1 cellular context compared by ENCODE assay signal in genomic region chr16:71883849-71884638, GRCh38.
TF ChIP-seq lines count a peak whose summit lies in the region.

TSS of gene ZNF821 (minus strand) at chr16:71884182. CDS start at chr16:71879946, 4,236 bp downstream.

TF ChIP-seq in H1, 55 proteins besides CTCF, POLR2A, EP300 and RAD21:
- TF ChIP-seq CHD7 (IDR thresholded peaks at IDR 0.05; ENCODE audit: insufficient replicate concordance, low read length): no peak
- no peak for TF ChIP-seq CEBPB (IDR thresholded peaks at IDR 0.05; ENCODE audit: low read depth, low read length)
- TF ChIP-seq CREB1 (IDR thresholded peaks at IDR 0.05): no peak
- peak; percentile 67; the same call in 1 of the 2 replicates for TF ChIP-seq RBBP5 (IDR thresholded peaks at IDR 0.05; ENCODE audit: borderline replicate concordance, low read depth, low read length)
- TF ChIP-seq FOSL1 (IDR thresholded peaks at IDR 0.05; ENCODE audit: insufficient read depth, low read depth, low read length): no peak
- TF ChIP-seq RXRA (IDR thresholded peaks at IDR 0.05; ENCODE audit: insufficient read depth, low read depth, low read length): no peak
- no peak for TF ChIP-seq ATF2 (IDR thresholded peaks at IDR 0.05; ENCODE audit: low read length)
- TF ChIP-seq KDM4A (IDR thresholded peaks at IDR 0.05; ENCODE audit: low read depth, low read length, severe bottlenecking): peak; percentile 59
- TF ChIP-seq TAF7 (optimal IDR thresholded peaks at IDR 0.05; ENCODE audit: borderline replicate concordance, low read depth, low read length): no peak
- no peak for TF ChIP-seq SIRT6 (IDR thresholded peaks at IDR 0.05; ENCODE audit: low read length)
- TF ChIP-seq JUND (IDR thresholded peaks at IDR 0.05; ENCODE audit: low read length): no peak
- TF ChIP-seq NANOG (IDR thresholded peaks at IDR 0.05; ENCODE audit: insufficient read depth, low read depth, low read length, poor library complexity, severe bottlenecking): no peak
- TF ChIP-seq YY1 (IDR thresholded peaks at IDR 0.05; ENCODE audit: low read depth, low read length): peak; percentile 91; the same call in 1 of the 2 replicates
- TF ChIP-seq TEAD4 (IDR thresholded peaks at IDR 0.05; ENCODE audit: low read depth, low read length): no peak
- TF ChIP-seq TCF12 (IDR thresholded peaks at IDR 0.05; ENCODE audit: low read depth, low read length): no peak
- no peak for TF ChIP-seq CBX8 (IDR thresholded peaks at IDR 0.05; ENCODE audit: borderline replicate concordance, low read depth, low read length)
- TF ChIP-seq RNF2 (IDR thresholded peaks at IDR 0.05; ENCODE audit: borderline replicate concordance, low read depth, low read length, missing control alignments, poor library complexity, severe bottlenecking): no peak
- no peak for TF ChIP-seq BACH1 (IDR thresholded peaks at IDR 0.05; ENCODE audit: low read length)
- peak; percentile 51 for TF ChIP-seq SAP30 (IDR thresholded peaks at IDR 0.05; ENCODE audit: insufficient read depth, insufficient replicate concordance, low read length)
- peak in 1 of 2 experiments; percentile 85; a peak in 3 of 4 replicates for TF ChIP-seq SIN3A (conservative IDR thresholded peaks at IDR 0.05 in 1 of 2, IDR thresholded peaks at IDR 0.05 in 1 of 2; ENCODE audit: low read depth in 1 of 2, low read length in 2 of 2)
- no peak for TF ChIP-seq SUZ12 (IDR thresholded peaks at IDR 0.05; ENCODE audit: low read length)
- peak; percentile 41; the same call in 1 of the 2 replicates for TF ChIP-seq SP4 (IDR thresholded peaks at IDR 0.05; ENCODE audit: low read length)
- no peak for TF ChIP-seq BRCA1 (IDR thresholded peaks at IDR 0.05; ENCODE audit: low read depth, low read length)
- TF ChIP-seq E2F6 (IDR thresholded peaks at IDR 0.05): 0 out of 2 replicates have a peak, but pooled peaks have one; percentile 42
- no peak for TF ChIP-seq CTBP2 (IDR thresholded peaks at IDR 0.05; ENCODE audit: borderline replicate concordance, insufficient read depth, insufficient read length, low read length)
- TF ChIP-seq ZNF274 (IDR thresholded peaks at IDR 0.05; ENCODE audit: borderline replicate concordance, extremely low read depth, low read length): no peak
- TF ChIP-seq HDAC6 (IDR thresholded peaks at IDR 0.05; ENCODE audit: low read depth, low read length): no peak
- no peak for TF ChIP-seq USF2 (IDR thresholded peaks at IDR 0.05; ENCODE audit: low read length)
- TF ChIP-seq ASH2L (IDR thresholded peaks at IDR 0.05; ENCODE audit: low read length): peak; percentile 75
- TF ChIP-seq EGR1 (IDR thresholded peaks at IDR 0.05; ENCODE audit: borderline replicate concordance, low read depth, low read length): no peak; the same call in 1 of the 2 replicates
- no peak for TF ChIP-seq CHD1 (IDR thresholded peaks at IDR 0.05; ENCODE audit: low read depth, low read length)
- no peak; the same call in 1 of the 2 replicates for TF ChIP-seq NRF1 (IDR thresholded peaks at IDR 0.05; ENCODE audit: low read depth, low read length)
- TF ChIP-seq SRF (IDR thresholded peaks at IDR 0.05; ENCODE audit: low read depth, low read length): no peak
- no peak for TF ChIP-seq HDAC2 (IDR thresholded peaks at IDR 0.05; ENCODE audit: borderline replicate concordance in 1 of 2, low read depth in 2 of 2, low read length in 2 of 2)
- TF ChIP-seq MAX (IDR thresholded peaks at IDR 0.05): no peak
- peak; percentile 70; the same call in 1 of the 2 replicates for TF ChIP-seq TAF1 (IDR thresholded peaks at IDR 0.05; ENCODE audit: low read depth, low read length)
- no peak for TF ChIP-seq CBX5 (IDR thresholded peaks at IDR 0.05; ENCODE audit: low read depth, low read length)
- TF ChIP-seq JUN (IDR thresholded peaks at IDR 0.05; ENCODE audit: low read depth, low read length): no peak
- 0 out of 2 replicates have a peak, but pooled peaks have one; percentile 33 for TF ChIP-seq POLR2AphosphoS5 (IDR thresholded peaks at IDR 0.05; ENCODE audit: low read depth, low read length)
- no peak for TF ChIP-seq GABPA (IDR thresholded peaks at IDR 0.05; ENCODE audit: borderline replicate concordance, insufficient read depth, low read length)
- no peak for TF ChIP-seq SP2 (IDR thresholded peaks at IDR 0.05; ENCODE audit: low read length)
- no peak for TF ChIP-seq ATF3 (IDR thresholded peaks at IDR 0.05; ENCODE audit: insufficient read depth, low read depth, low read length)
- no peak for TF ChIP-seq MAFK (IDR thresholded peaks at IDR 0.05; ENCODE audit: low read depth, low read length)
- TF ChIP-seq BCL11A (IDR thresholded peaks at IDR 0.05; ENCODE audit: low read depth in 2 of 2, low read length in 2 of 2): no peak
- TF ChIP-seq SIX5 (IDR thresholded peaks at IDR 0.05; ENCODE audit: low read depth, low read length): no peak
- TF ChIP-seq CHD2 (IDR thresholded peaks at IDR 0.05; ENCODE audit: low read length): no peak
- TF ChIP-seq SP1 (IDR thresholded peaks at IDR 0.05; ENCODE audit: low read depth, low read length): no peak
- no peak for TF ChIP-seq POU5F1 (IDR thresholded peaks at IDR 0.05; ENCODE audit: low read depth, low read length)
- TF ChIP-seq KDM1A (IDR thresholded peaks at IDR 0.05; ENCODE audit: borderline replicate concordance, low read length): peak; percentile 88; the same call in 1 of the 2 replicates
- peak; percentile 53; the same call in 1 of the 2 replicates for TF ChIP-seq KDM5A (IDR thresholded peaks at IDR 0.05; ENCODE audit: low read length)
- TF ChIP-seq PHF8 (conservative IDR thresholded peaks at IDR 0.05; ENCODE audit: low read depth, low read length): peak; percentile 88; the same call in 1 of the 2 replicates
- TF ChIP-seq RFX5 (IDR thresholded peaks at IDR 0.05; ENCODE audit: borderline replicate concordance, low read depth, low read length): no peak
- TF ChIP-seq GTF2F1 (IDR thresholded peaks at IDR 0.05; ENCODE audit: borderline replicate concordance, low read depth, low read length): no peak
- no peak for TF ChIP-seq EZH2 (IDR thresholded peaks at IDR 0.05; ENCODE audit: low read depth, low read length, severe bottlenecking)
- TF ChIP-seq TBP (IDR thresholded peaks at IDR 0.05; ENCODE audit: low read depth, low read length): peak; percentile 52
